In the genomic region with DNA sequence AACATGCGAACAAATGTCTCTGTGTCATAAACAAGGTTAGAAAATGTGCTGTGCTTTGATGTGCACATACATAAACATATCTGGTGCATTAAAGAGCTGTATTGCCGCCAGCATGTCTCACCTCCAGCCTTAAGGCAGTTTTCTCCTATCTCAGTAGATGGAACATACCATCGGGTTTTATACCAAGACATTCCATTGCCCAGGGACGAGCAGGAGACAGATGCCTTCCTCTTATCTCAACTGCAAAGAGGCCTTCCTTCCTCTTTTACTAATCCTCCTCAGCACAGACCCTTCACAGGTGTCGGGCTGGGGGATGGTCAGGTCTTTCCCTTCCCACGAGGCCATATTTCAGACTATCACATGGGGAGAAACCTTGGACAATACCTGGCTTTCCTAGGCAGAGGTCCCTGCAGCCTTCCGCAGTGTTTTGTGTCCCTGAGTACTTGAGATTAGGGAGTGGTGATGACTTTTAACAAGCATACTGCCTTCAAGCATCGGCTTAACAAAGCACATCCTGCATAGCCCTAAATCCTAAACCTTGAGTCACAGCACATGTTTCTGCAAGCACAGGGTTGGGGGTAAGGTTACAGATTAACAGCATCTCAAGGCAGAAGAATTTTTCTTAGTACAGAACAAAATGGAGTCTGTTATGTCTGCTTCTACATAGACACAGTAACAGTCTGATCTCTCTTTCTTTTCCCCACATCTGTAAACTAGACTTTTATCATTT, we compare ENCODE assay signal across 8 cellular contexts.
DNase-seq lines count a peak whose midpoint lies in the region; ATAC-seq and TF ChIP-seq lines count a peak whose summit lies in the region.
"Not testable (repeated sequence)": the region's sequence is repeated elsewhere in the genome, so short reads cannot be mapped to it uniquely, and the experiment has no call there.

No MANE protein-coding gene starts in this region.

- H3K4me3 ChIP-seq in BJ (ENCODE audit: low read depth, low read length); GM23338; PC-3 (ENCODE audit: low read length); epithelial cell of esophagus (ENCODE audit: low read length): not testable (repeated sequence)

- ATAC-seq in GM23338; activated CD8-positive, alpha-beta memory T cell treated with anti-CD3 and anti-CD28 coated beads, Interleukin-2, amount 10 ng/mL, durations not matched to agents 7 days and 5 days: not testable (repeated sequence)
- ATAC-seq in PC-3 = peak; percentile 18; the same call in 1 of the 2 replicates

- CTCF ChIA-PET in BJ (lab: Yijun Ruan, JAX) = interaction anchor here (0.8 to 1.9 kb wide), 3 partner anchors 15 to 20 kb away, joined by 3 to 5 read pairs (median 3); no protein-coding TSS in a partner anchor
- CTCF ChIA-PET in PC-3 (lab: Charles Lee); activated CD8-positive, alpha-beta memory T cell treated with anti-CD3 and anti-CD28 coated beads, Interleukin-2, amount 10 ng/mL, durations not matched to agents 7 days and 5 days (lab: Charles Lee): not testable (repeated sequence)

- not testable (repeated sequence) for H3K79me2 ChIP-seq in GM23338 (replicated peaks; ENCODE audit: insufficient read depth); PC-3 (ENCODE audit: low read length)

- H3K4me2 ChIP-seq in GM23338 = peak overlapping the region; percentile 43; the same call in 1 of the 2 replicates
- peak overlapping the region; percentile 18; the same call in 1 of the 2 replicates for H3K4me2 ChIP-seq in PC-3 (ENCODE audit: low read length)

- not testable (repeated sequence) for H3K4me1 ChIP-seq in GM23338 (ENCODE audit: insufficient read depth)
- H3K4me1 ChIP-seq in PC-3 (ENCODE audit: insufficient read depth, low read length) = peaks cover 17% of the 10 kb centered on the region

- H2AFZ ChIP-seq in GM23338 = not testable (repeated sequence)
- peak overlapping the region; percentile 25; the same call in 1 of the 2 replicates for H2AFZ ChIP-seq in PC-3 (ENCODE audit: low read length)

- H3K9me3 Mint-ChIP-seq in GM23338; activated CD8-positive, alpha-beta memory T cell treated with anti-CD3 and anti-CD28 coated beads, Interleukin-2, amount 10 ng/mL, durations not matched to agents 7 days and 5 days (ENCODE audit: low read depth): not testable (repeated sequence)

- not testable (repeated sequence) for H4K20me1 ChIP-seq in GM23338 (replicated peaks; ENCODE audit: insufficient read depth); PC-3 (ENCODE audit: low read length)

- TF ChIP-seq CTCF in BJ (IDR thresholded peaks at IDR 0.05; ENCODE audit: insufficient read depth, low read depth, low read length); GM23338 (conservative IDR thresholded peaks at IDR 0.05; ENCODE audit: low read depth in 2 of 2); PC-3 (conservative IDR thresholded peaks at IDR 0.05; ENCODE audit: low read depth, low read length); epithelial cell of esophagus (IDR thresholded peaks at IDR 0.05; ENCODE audit: insufficient read depth, low read depth, low read length, missing control alignments): not testable (repeated sequence)

- H3K36me3 ChIP-seq in BJ (ENCODE audit: control insufficient read depth, insufficient read depth, low read length); GM23338 (ENCODE audit: insufficient read depth); PC-3 (ENCODE audit: low read depth, low read length): not testable (repeated sequence)

- intact Hi-C loops in PC-3 (cut with micrococcal nuclease) = not testable (repeated sequence)

- H3K9me2 ChIP-seq in GM23338 (ENCODE audit: insufficient read depth); PC-3 (replicated peaks; ENCODE audit: low read length): not testable (repeated sequence)

- H3K27ac Mint-ChIP-seq in GM23338; activated CD8-positive, alpha-beta memory T cell treated with anti-CD3 and anti-CD28 coated beads, Interleukin-2, amount 10 ng/mL, durations not matched to agents 7 days and 5 days: not testable (repeated sequence)

- H3K27ac ChIP-seq in GM23338 (ENCODE audit: low read depth); PC-3 (ENCODE audit: low read length): not testable (repeated sequence)

- not testable (repeated sequence) for H3K27me3 ChIP-seq in BJ (ENCODE audit: control insufficient read depth, insufficient read depth, low read length); GM23338 (ENCODE audit: insufficient read depth); PC-3 (ENCODE audit: low read length)

- H3K36me3 Mint-ChIP-seq in GM23338 (ENCODE audit: low read depth); activated CD8-positive, alpha-beta memory T cell treated with anti-CD3 and anti-CD28 coated beads, Interleukin-2, amount 10 ng/mL, durations not matched to agents 7 days and 5 days: not testable (repeated sequence)

- not testable (repeated sequence) for BruUV-seq in PC-3 (replicated peaks; lab: Mats Ljungman, UMichigan)

- DNase-seq in BJ (ENCODE audit: low read depth) = peak; percentile 65
- DNase-seq in GM23338 (ENCODE audit: low spot score) = peak; percentile 43
- peak; percentile 88 for DNase-seq in LHCN-M2 (ENCODE audit: low read depth)
- peak; percentile 89 for DNase-seq in PC-3
- peak; percentile 12 for DNase-seq in activated CD8-positive, alpha-beta memory T cell treated with anti-CD3 and anti-CD28 coated beads, Interleukin-2, amount 10 ng/mL, durations not matched to agents 7 days and 5 days
- DNase-seq in epithelial cell of esophagus (ENCODE audit: low read depth) = peak; percentile 96
- DNase-seq in iPS DF 4.7 (ENCODE audit: extremely low read depth, low spot score) = peak; percentile 33
- peak; percentile 98 for DNase-seq in renal cortical epithelial cell (ENCODE audit: low read depth)

- H3K4me3 Mint-ChIP-seq in GM23338; activated CD8-positive, alpha-beta memory T cell treated with anti-CD3 and anti-CD28 coated beads, Interleukin-2, amount 10 ng/mL, durations not matched to agents 7 days and 5 days: not testable (repeated sequence)

- H3F3A ChIP-seq in GM23338 (replicated peaks; ENCODE audit: low read depth); PC-3 (ENCODE audit: low read length, unreplicated experiment): not testable (repeated sequence)

- H3K27me3 Mint-ChIP-seq in GM23338 (ENCODE audit: insufficient read depth, low read depth, poor library complexity) = not testable (repeated sequence)
- H3K27me3 Mint-ChIP-seq in activated CD8-positive, alpha-beta memory T cell treated with anti-CD3 and anti-CD28 coated beads, Interleukin-2, amount 10 ng/mL, durations not matched to agents 7 days and 5 days = peaks cover 17% of the 10 kb centered on the region

- not testable (repeated sequence) for H3K9ac ChIP-seq in PC-3 (ENCODE audit: low read length)

- H3K9me3 ChIP-seq in PC-3 (ENCODE audit: low read length) = not testable (repeated sequence)

- POLR2A ChIA-PET in BJ (lab: Charles Lee); PC-3 (lab: Charles Lee; ENCODE audit: unreplicated experiment): not testable (repeated sequence)

- H3K4me1 Mint-ChIP-seq in GM23338 = peaks cover 16% of the 10 kb centered on the region; the same call in 2 of the 3 replicates
- not testable (repeated sequence) for H3K4me1 Mint-ChIP-seq in activated CD8-positive, alpha-beta memory T cell treated with anti-CD3 and anti-CD28 coated beads, Interleukin-2, amount 10 ng/mL, durations not matched to agents 7 days and 5 days

Comparison
In these comparisons a context has a peak if more than half of its experiments do, and no peak if none do; other contexts are left out.
1. DNase-seq: peak in every context shown above with its lines; median percentile 98 in renal cortical epithelial cell; 96 in epithelial cell of esophagus; 89 in PC-3; 88 in LHCN-M2; 65 in BJ; 43 in GM23338; 33 in iPS DF 4.7; 12 in activated CD8-positive, alpha-beta memory T cell treated with anti-CD3 and anti-CD28 coated beads, Interleukin-2, amount 10 ng/mL, durations not matched to agents 7 days and 5 days.